1 cellular context compared by ENCODE assay signal in genomic region chr6:111483736-111484654, GRCh38.
TF ChIP-seq lines count a peak whose summit lies in the region.

No MANE protein-coding gene starts in this region.

TF ChIP-seq in K562, 482 proteins besides CTCF, POLR2A, EP300 and RAD21 (continued from another document):
- TF ChIP-seq STAT5A (IDR thresholded peaks at IDR 0.05; ENCODE audit: borderline replicate concordance, low read length) (peak; percentile 42; the same call in 1 of the 2 replicates), ZBTB40 (IDR thresholded peaks at IDR 0.05) (peak; percentile 95), ZBTB40 (CRISPR knock-in tag; IDR thresholded peaks at IDR 0.05) (peak; percentile 81), USF2 (CRISPR knock-in tag; IDR thresholded peaks at IDR 0.05) (peak; percentile 51), SMARCA4 (IDR thresholded peaks at IDR 0.05) (0 out of 2 replicates have a peak, but pooled peaks have one; percentile 55), RBM14 (IDR thresholded peaks at IDR 0.05; ENCODE audit: borderline replicate concordance, insufficient read depth, low read depth, low read length) (no peak), BDP1 (IDR thresholded peaks at IDR 0.05; ENCODE audit: insufficient read depth, insufficient read length) (no peak), ZNF589 (CRISPR knock-in tag; IDR thresholded peaks at IDR 0.05; ENCODE audit: low read depth) (peak; percentile 84), EZH2 (IDR thresholded peaks at IDR 0.05; ENCODE audit: borderline replicate concordance, low read depth, low read length) (no peak), THAP7 (CRISPR knock-in tag; IDR thresholded peaks at IDR 0.05) (peak; percentile 38; the same call in 1 of the 2 replicates), ZNF3 (CRISPR knock-in tag; IDR thresholded peaks at IDR 0.05) (no peak), ZC3H8 (IDR thresholded peaks at IDR 0.05) (no peak), ZNF124 (CRISPR knock-in tag; IDR thresholded peaks at IDR 0.05) (no peak), LEF1 (IDR thresholded peaks at IDR 0.05) (peak; percentile 84), ATF1 (CRISPR knock-in tag; IDR thresholded peaks at IDR 0.05) (no peak), ATF1 (tag; IDR thresholded peaks at IDR 0.05) (peak; percentile 66), RFX5 (IDR thresholded peaks at IDR 0.05; ENCODE audit: low read depth, low read length) (no peak), HNRNPUL1 (IDR thresholded peaks at IDR 0.05; ENCODE audit: low read length) (no peak), ARNT (IDR thresholded peaks at IDR 0.05) (peak in 1 of 2 experiments; percentile 53; a peak in 1 of 4 replicates), JUND (IDR thresholded peaks at IDR 0.05; ENCODE audit: borderline replicate concordance, low read depth, low read length) (peak; percentile 42; the same call in 1 of the 2 replicates), JUND (tag; IDR thresholded peaks at IDR 0.05; ENCODE audit: borderline replicate concordance, low read depth, low read length) (no peak), BRCA1 (IDR thresholded peaks at IDR 0.05) (no peak), BRCA1 (CRISPR knock-in tag; IDR thresholded peaks at IDR 0.05) (no peak), FOXP1 (CRISPR knock-in tag; IDR thresholded peaks at IDR 0.05) (peak; percentile 15; the same call in 1 of the 2 replicates), ZNF253 (CRISPR knock-in tag; conservative IDR thresholded peaks at IDR 0.05) (no peak), NBN (IDR thresholded peaks at IDR 0.05; ENCODE audit: low read depth) (peak; percentile 89), IRF1 (CRISPR knock-in tag; IDR thresholded peaks at IDR 0.05; ENCODE audit: borderline replicate concordance) (no peak), ETV1 (tag; conservative IDR thresholded peaks at IDR 0.05; ENCODE audit: low read depth) (peak; percentile 43; the same call in 1 of the 2 replicates), ATF6 (CRISPR knock-in tag; IDR thresholded peaks at IDR 0.05) (0 out of 2 replicates have a peak, but pooled peaks have one; percentile 88), HCFC1 (IDR thresholded peaks at IDR 0.05; ENCODE audit: low read depth, low read length) (peak; percentile 4), RFX1 (IDR thresholded peaks at IDR 0.05) (no peak), MCM7 (IDR thresholded peaks at IDR 0.05) (no peak), TCFL5 (CRISPR knock-in tag; conservative IDR thresholded peaks at IDR 0.05) (no peak), CHD4 (IDR thresholded peaks at IDR 0.05; ENCODE audit: insufficient read depth, insufficient replicate concordance, low read depth, low read length, poor library complexity, severe bottlenecking) (no peak), ZNF316 (IDR thresholded peaks at IDR 0.05) (peak; percentile 27), MBD2 (IDR thresholded peaks at IDR 0.05; ENCODE audit: borderline replicate concordance, low read depth) (0 out of 2 replicates have a peak, but pooled peaks have one; percentile 29), KLF1 (tag; IDR thresholded peaks at IDR 0.05) (peak; percentile 38; the same call in 1 of the 2 replicates), MCM5 (IDR thresholded peaks at IDR 0.05; ENCODE audit: low read depth) (no peak), TBL1XR1 (IDR thresholded peaks at IDR 0.05; ENCODE audit: low read length in 2 of 2) (no peak; a peak in 2 of 4 replicates), CC2D1A (IDR thresholded peaks at IDR 0.05) (no peak), YY1 (IDR thresholded peaks at IDR 0.05; ENCODE audit: borderline replicate concordance in 1 of 3, control insufficient read depth in 1 of 3, extremely low read depth in 1 of 3, insufficient read depth in 3 of 3, insufficient read length in 1 of 3, insufficient replicate concordance in 2 of 3, low read depth in 1 of 3, low read length in 2 of 3) (no peak), MIER1 (IDR thresholded peaks at IDR 0.05; ENCODE audit: low read depth) (0 out of 2 replicates have a peak, but pooled peaks have one; percentile 28), PML (IDR thresholded peaks at IDR 0.05; ENCODE audit: low read length) (peak; percentile 68; the same call in 1 of the 2 replicates), HDAC2 (IDR thresholded peaks at IDR 0.05) (peak; percentile 80; the same call in 1 of the 2 replicates), MTA1 (IDR thresholded peaks at IDR 0.05; ENCODE audit: borderline replicate concordance) (peak; percentile 82), ELF1 (tag; IDR thresholded peaks at IDR 0.05) (0 out of 2 replicates have a peak, but pooled peaks have one; percentile 17), KHSRP (IDR thresholded peaks at IDR 0.05) (no peak), BRF1 (IDR thresholded peaks at IDR 0.05; ENCODE audit: borderline replicate concordance, extremely low read depth, insufficient read length) (no peak), THRA (IDR thresholded peaks at IDR 0.05) (no peak), TCF7 (IDR thresholded peaks at IDR 0.05; ENCODE audit: borderline replicate concordance) (no peak; the same call in 1 of the 2 replicates)
- TF ChIP-seq, protein P1, sequence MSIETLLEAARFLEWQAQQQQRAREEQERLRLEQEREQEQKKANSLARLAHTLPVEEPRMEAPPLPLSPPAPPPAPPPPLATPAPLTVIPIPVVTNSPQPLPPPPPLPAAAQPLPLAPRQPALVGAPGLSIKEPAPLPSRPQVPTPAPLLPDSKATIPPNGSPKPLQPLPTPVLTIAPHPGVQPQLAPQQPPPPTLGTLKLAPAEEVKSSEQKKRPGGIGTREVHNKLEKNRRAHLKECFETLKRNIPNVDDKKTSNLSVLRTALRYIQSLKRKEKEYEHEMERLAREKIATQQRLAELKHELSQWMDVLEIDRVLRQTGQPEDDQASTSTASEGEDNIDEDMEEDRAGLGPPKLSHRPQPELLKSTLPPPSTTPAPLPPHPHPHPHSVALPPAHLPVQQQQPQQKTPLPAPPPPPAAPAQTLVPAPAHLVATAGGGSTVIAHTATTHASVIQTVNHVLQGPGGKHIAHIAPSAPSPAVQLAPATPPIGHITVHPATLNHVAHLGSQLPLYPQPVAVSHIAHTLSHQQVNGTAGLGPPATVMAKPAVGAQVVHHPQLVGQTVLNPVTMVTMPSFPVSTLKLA (conservative IDR thresholded peaks at IDR 0.05), result peak; percentile 53 to 81
- TF ChIP-seq, protein P2, sequence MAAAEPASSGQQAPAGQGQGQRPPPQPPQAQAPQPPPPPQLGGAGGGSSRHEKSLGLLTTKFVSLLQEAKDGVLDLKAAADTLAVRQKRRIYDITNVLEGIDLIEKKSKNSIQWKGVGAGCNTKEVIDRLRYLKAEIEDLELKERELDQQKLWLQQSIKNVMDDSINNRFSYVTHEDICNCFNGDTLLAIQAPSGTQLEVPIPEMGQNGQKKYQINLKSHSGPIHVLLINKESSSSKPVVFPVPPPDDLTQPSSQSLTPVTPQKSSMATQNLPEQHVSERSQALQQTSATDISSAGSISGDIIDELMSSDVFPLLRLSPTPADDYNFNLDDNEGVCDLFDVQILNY (CRISPR knock-in tag; IDR thresholded peaks at IDR 0.05), result no peak
